Comparison of ENCODE assay signal across 12 cellular contexts in genomic region chr15:70863450-70864218, GRCh38. TPM values are rescaled to one million over a fixed set of nuclear protein-coding genes. Genes with fewer than 3 reads are reported as not detected.
DNase-seq lines count a peak whose midpoint lies in the region; ATAC-seq and TF ChIP-seq lines count a peak whose summit lies in the region.
"Had no signal": no experiment of that assay in that cellular context is flagged by ENCODE, and none has a peak within 500 bp of the region (broad histone marks: within the 10 kb centered on the region; RNA-seq: fewer than 3 reads in every experiment).

No MANE protein-coding gene starts in this region.

- peak overlapping the region; percentile 40 for H2AFZ ChIP-seq in smooth muscle cell (ENCODE audit: low read depth)

- no peaks in the 10 kb centered on the region; the same call in 1 of the 2 replicates for H3K27me3 Mint-ChIP-seq in HFFc6 (ENCODE audit: insufficient read depth)
- H3K27me3 Mint-ChIP-seq in T-cell: peaks cover 15 to 18% of the 10 kb centered on the region in 2 donors

- no peak overlapping the region for H3K9ac ChIP-seq in smooth muscle cell (ENCODE audit: low read depth)

- H3K4me3 ChIP-seq in right atrium auricular region (no peak overlapping the region), smooth muscle cell (no peak overlapping the region), mucosa of descending colon (no peak overlapping the region)

- DNase-seq in HFFc6 (peak; percentile 71), astrocyte of the hippocampus (ENCODE audit: low read depth, low spot score) (peak; percentile 89), right atrium auricular region (ENCODE audit: low spot score) (peak; percentile 76), smooth muscle cell (lab: John Stamatoyannopoulos, UW; ENCODE audit: unreplicated experiment) (no peak), NCI-H1048 (lab: John Stamatoyannopoulos, UW) (no peak), T-cell (no peak), mucosa of descending colon (no peak), NCI-H82 treated with DMSO at 0.1 percent for 48 hours (lab: John Stamatoyannopoulos, UW; ENCODE audit: unreplicated experiment) (no peak)
- DNase-seq: activated CD4-positive, alpha-beta T cell treated with anti-CD3 and anti-CD28 coated beads, Interleukin-2, amount 50 U/mL, for 48 hours; GF-D8; naive thymus-derived CD8-positive, alpha-beta T cell; NCI-H82 had no signal

- no peak for TF ChIP-seq CTCF in HFFc6 (IDR thresholded peaks at IDR 0.05)
- no peak for TF ChIP-seq CTCF in right atrium auricular region (IDR thresholded peaks at IDR 0.05)
- TF ChIP-seq CTCF in smooth muscle cell (IDR thresholded peaks at IDR 0.05; ENCODE audit: borderline replicate concordance, insufficient read depth, poor library complexity, severe bottlenecking): no peak
- no peak for TF ChIP-seq CTCF in mucosa of descending colon (IDR thresholded peaks at IDR 0.05)

- intact Hi-C loops in mucosa of descending colon (cut with DNase I, micrococcal nuclease): no loop called here

- H3K27ac Mint-ChIP-seq in HFFc6: peak overlapping the region; percentile 86
- H3K27ac Mint-ChIP-seq in T-cell: no peak overlapping the region

- no peaks in the 10 kb centered on the region for H3K9me3 Mint-ChIP-seq in HFFc6
- no peaks in the 10 kb centered on the region for H3K9me3 Mint-ChIP-seq in T-cell
- H3K9me3 Mint-ChIP-seq: naive thymus-derived CD8-positive, alpha-beta T cell had no signal

- H3F3A ChIP-seq in smooth muscle cell (ENCODE audit: low read depth): no peaks in the 10 kb centered on the region

- H3K27ac ChIP-seq in right atrium auricular region (peak overlapping the region; percentile 56 to 77), smooth muscle cell (ENCODE audit: low read depth) (peak overlapping the region; percentile 78)

- H3K4me1 Mint-ChIP-seq in HFFc6 (ENCODE audit: low read depth) (peaks cover 54% of the 10 kb centered on the region), T-cell (no peaks in the 10 kb centered on the region)

- no peaks in the 10 kb centered on the region for H4K20me1 ChIP-seq in smooth muscle cell (ENCODE audit: low read depth)

- H3K79me2 ChIP-seq in smooth muscle cell (ENCODE audit: low read depth): no peaks in the 10 kb centered on the region

- no peak overlapping the region for H3K4me2 ChIP-seq in smooth muscle cell

- POLR2A ChIA-PET in T-cell (lab: Charles Lee): no interaction called here

- peak overlapping the region; percentile 67 for H3K4me3 Mint-ChIP-seq in HFFc6
- no peak overlapping the region for H3K4me3 Mint-ChIP-seq in T-cell
- H3K4me3 Mint-ChIP-seq: naive thymus-derived CD8-positive, alpha-beta T cell had no signal

- no peaks in the 10 kb centered on the region; the same call in 1 of the 2 replicates for H3K36me3 Mint-ChIP-seq in HFFc6 (ENCODE audit: low read depth)
- H3K36me3 Mint-ChIP-seq in T-cell: no peaks in the 10 kb centered on the region
- H3K36me3 Mint-ChIP-seq: naive thymus-derived CD8-positive, alpha-beta T cell had no signal

- H3K36me3 ChIP-seq in right atrium auricular region (no peaks in the 10 kb centered on the region), smooth muscle cell (ENCODE audit: low read depth) (no peaks in the 10 kb centered on the region), mucosa of descending colon (ENCODE audit: low read depth) (no peaks in the 10 kb centered on the region)

- CTCF ChIA-PET in T-cell (lab: Charles Lee): interaction anchor here in 1 of 2 donors (0.5 kb wide), 1 partner anchor 9 kb away, joined by 4 read pairs; no protein-coding TSS in a partner anchor

- H3K27me3 ChIP-seq in right atrium auricular region: no peaks in the 10 kb centered on the region
- no peaks in the 10 kb centered on the region for H3K27me3 ChIP-seq in smooth muscle cell (ENCODE audit: low read depth)

- H3K4me1 ChIP-seq in right atrium auricular region (peaks cover 0 to 25% of the 10 kb centered on the region in 2 donors), smooth muscle cell (ENCODE audit: low read depth) (no peaks in the 10 kb centered on the region), mucosa of descending colon (ENCODE audit: low read depth) (no peaks in the 10 kb centered on the region)

- WGBS in smooth muscle cell (ENCODE audit: low lambda C conversion rate): 42% methylated on average over 4 of the region's 4 CpGs

- ATAC-seq in T-cell (replicated peaks in 1 of 4): no peak
- no peak for ATAC-seq in mucosa of descending colon
- ATAC-seq: naive thymus-derived CD8-positive, alpha-beta T cell had no signal

- H3K9me3 ChIP-seq in right atrium auricular region (no peaks in the 10 kb centered on the region), smooth muscle cell (replicated peaks; ENCODE audit: low read depth) (no peaks in the 10 kb centered on the region), mucosa of descending colon (no peaks in the 10 kb centered on the region)

RNA-seq across cellular contexts. Expression of gene LARP6, which starts 9.7 kb away (rescaled TPM):
- total RNA-seq in HFFc6 (2021; fragmentation: NEBNext Ultra II Directional; extraction: Animal tissue kit (Norgen Biotek cat#: 25700)): 100 to 1,000 TPM; 105 to 121 (median 115) TPM
- 10 to 100 TPM; 20.2 to 57.8 TPM for total RNA-seq in right atrium auricular region
- total RNA-seq in smooth muscle cell: 31.3 and 55.1 TPM in 2 replicates
- 69.5 and 76.0 TPM in 2 replicates for polyA plus RNA-seq in smooth muscle cell
- under 1 TPM in 2 of 5 donors, not detected in 3; 0.41 to 0.49 TPM for total RNA-seq in T-cell
- total RNA-seq in mucosa of descending colon: 10 to 100 TPM in 1 of 3 donors, 1 to 10 TPM in 1, under 1 TPM in 1; 0.55 to 24.8 (median 3.8) TPM

RNA-seq across cellular contexts. Expression of gene THAP10, which starts 28.6 kb away (rescaled TPM):
- 1 to 10 TPM; 4.2 to 5.8 (median 5.1) TPM for total RNA-seq in HFFc6 (2021; fragmentation: NEBNext Ultra II Directional; extraction: Animal tissue kit (Norgen Biotek cat#: 25700))
- total RNA-seq in right atrium auricular region (1 to 10 TPM; 3.1 to 6.3 TPM), smooth muscle cell (2.0 and 4.0 TPM in 2 replicates), T-cell (under 1 TPM in 2 of 5 donors, not detected in 3; 0.33 TPM), mucosa of descending colon (1 to 10 TPM; 1.2 to 2.7 (median 1.6) TPM)
- polyA plus RNA-seq in smooth muscle cell: 0.31 and 2.1 TPM in 2 replicates
- total RNA-seq: naive thymus-derived CD8-positive, alpha-beta T cell had no signal
- polyA plus RNA-seq: naive thymus-derived CD8-positive, alpha-beta T cell had no signal

RNA-seq across cellular contexts. Expression of gene LRRC49, which starts 29.0 kb away (rescaled TPM):
- 10 to 100 TPM in 3 of 6 experiments, 1 to 10 TPM in 3; 6.2 to 13.4 (median 10.2) TPM for total RNA-seq in HFFc6 (2021; fragmentation: NEBNext Ultra II Directional; extraction: Animal tissue kit (Norgen Biotek cat#: 25700))
- 10 to 100 TPM; 23.4 to 35.3 TPM for total RNA-seq in right atrium auricular region
- total RNA-seq in smooth muscle cell: 5.2 and 8.3 TPM in 2 replicates
- polyA plus RNA-seq in smooth muscle cell: 3.1 and 5.0 TPM in 2 replicates
- under 1 TPM in 4 of 5 donors, not detected in 1; 0.16 to 0.77 (median 0.51) TPM for total RNA-seq in T-cell
- total RNA-seq in mucosa of descending colon: 1 to 10 TPM; 2.7 to 5.7 (median 4.7) TPM
- total RNA-seq: naive thymus-derived CD8-positive, alpha-beta T cell had no signal
- polyA plus RNA-seq: naive thymus-derived CD8-positive, alpha-beta T cell had no signal

Comparison
In these comparisons a context has a peak if more than half of its experiments do, and no peak if none do; other contexts are left out.
1. DNase-seq: peak in HFFc6 (single experiment), astrocyte of the hippocampus (single experiment) and right atrium auricular region (single experiment); none in smooth muscle cell (single experiment), NCI-H1048 (single experiment), T-cell (0 of 34), mucosa of descending colon (0 of 3) and NCI-H82 treated with DMSO at 0.1 percent for 48 hours (single experiment).